Comparison of ENCODE assay signal across 1 cellular context in genomic region chr10:122373713-122374112, GRCh38.
TF ChIP-seq lines count a peak whose summit lies in the region.

No MANE protein-coding gene starts in this region.

TF ChIP-seq in H1, 55 proteins besides CTCF, POLR2A, EP300 and RAD21:
- no peak for TF ChIP-seq TAF7 (optimal IDR thresholded peaks at IDR 0.05; ENCODE audit: borderline replicate concordance, low read depth, low read length)
